In the genomic region with DNA sequence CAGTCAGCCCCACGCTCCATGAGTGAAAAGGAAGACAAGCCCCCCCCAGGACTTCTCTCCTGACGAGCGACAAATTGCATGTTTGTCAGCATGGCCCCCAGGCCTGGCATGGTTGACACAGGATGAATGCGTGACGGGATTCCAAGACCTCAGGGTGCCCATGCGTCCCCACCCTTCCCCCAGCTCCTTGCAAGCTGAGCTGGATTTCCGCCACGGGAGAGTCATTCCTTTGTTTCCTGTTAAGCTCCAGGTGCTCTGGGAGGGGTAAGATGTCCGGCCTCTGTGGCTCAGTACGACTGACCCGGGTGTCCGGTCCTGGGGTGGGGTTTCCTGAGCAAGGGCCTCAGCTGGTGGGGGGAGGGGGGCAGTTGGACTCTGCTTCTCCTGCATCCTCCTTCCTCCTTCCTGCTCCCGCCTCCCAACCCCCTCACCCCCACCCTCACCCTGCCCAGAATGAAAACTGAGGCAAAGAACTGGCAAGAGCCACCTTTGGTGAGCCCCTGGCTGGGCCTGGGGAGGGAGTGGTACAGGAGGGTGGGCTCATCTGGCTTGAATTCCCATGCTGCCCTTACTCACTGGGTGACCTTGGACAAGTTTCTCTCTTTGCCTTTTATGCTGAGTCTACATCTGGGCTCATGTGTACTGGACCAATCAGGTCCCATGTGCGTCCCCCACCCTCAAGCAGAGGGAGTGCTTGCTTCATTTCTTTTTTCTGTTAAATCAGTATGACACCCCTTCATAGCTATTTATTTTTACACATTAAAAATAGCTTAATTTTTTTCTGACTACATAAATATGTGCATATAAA, we compare ENCODE assay signal across 8 cellular contexts. TPM values are rescaled to one million over a fixed set of nuclear protein-coding genes. Genes with fewer than 3 reads are reported as not detected.
DNase-seq lines count a peak whose midpoint lies in the region; ATAC-seq and TF ChIP-seq lines count a peak whose summit lies in the region.

No MANE protein-coding gene starts in this region.

- ATAC-seq in SK-N-SH treated with all-trans-retinoic acid at 6 μM for 48 hours (no peak), HG02885 (IDR thresholded peaks at IDR 0.05; ENCODE audit: poor library complexity, unreplicated experiment) (no peak)
- no peak for ATAC-seq in activated CD8-positive, alpha-beta memory T cell treated with anti-CD3 and anti-CD28 coated beads, Interleukin-2, amount 10 ng/mL, durations not matched to agents 7 days and 5 days

- peaks cover 9% of the 10 kb centered on the region for H3F3A ChIP-seq in SK-N-SH (replicated peaks; ENCODE audit: insufficient read depth)

- DNase-seq in SK-N-SH, result no peak
- peak in 1 of 61 donors; percentile 29 for DNase-seq in caudate nucleus (lab: John Stamatoyannopoulos, UW)
- DNase-seq in ureter (ENCODE audit: low spot score), result peak; percentile 84
- DNase-seq in activated naive CD4-positive, alpha-beta T cell treated with Interleukin-2 at 50 U/mL for 16 hours, result no peak
- no peak for DNase-seq in activated CD8-positive, alpha-beta memory T cell treated with anti-CD3 and anti-CD28 coated beads, Interleukin-2, amount 10 ng/mL, durations not matched to agents 7 days and 5 days

- peaks cover 60% of the 10 kb centered on the region for H3K79me2 ChIP-seq in SK-N-SH (ENCODE audit: insufficient read depth)

- H3K9me2 ChIP-seq in SK-N-SH, result no peaks in the 10 kb centered on the region

- H3K36me3 ChIP-seq in SK-N-SH (replicated peaks in 1 of 2; ENCODE audit: control insufficient read depth in 1 of 2, insufficient read depth in 2 of 2, low read length in 1 of 2) (peaks cover 0 to 14% of the 10 kb centered on the region in 2 experiments), liver (ENCODE audit: control insufficient read depth in 4 of 4, insufficient read depth in 3 of 4, low read depth in 1 of 4, low read length in 3 of 4) (peaks cover 0 to 5% (median 1%) of the 10 kb centered on the region in 4 donors)

- peaks cover 35% of the 10 kb centered on the region for H4K20me1 ChIP-seq in SK-N-SH (ENCODE audit: insufficient read depth)

- H3K27ac Mint-ChIP-seq in activated CD8-positive, alpha-beta memory T cell treated with anti-CD3 and anti-CD28 coated beads, Interleukin-2, amount 10 ng/mL, durations not matched to agents 7 days and 5 days, result no peak overlapping the region

- CTCF ChIA-PET in SK-N-SH (lab: Yijun Ruan, JAX), result interaction anchor here (0.9 to 24.1 kb wide), 15 partner anchors 12 to 289 kb away, joined by 3 to 1118 read pairs (median 6); a partner anchor contains a TSS
- CTCF ChIA-PET in activated CD8-positive, alpha-beta memory T cell treated with anti-CD3 and anti-CD28 coated beads, Interleukin-2, amount 10 ng/mL, durations not matched to agents 7 days and 5 days (lab: Charles Lee), result interaction anchor here (0.9 to 7.2 kb wide), 19 partner anchors 12 to 298 kb away, joined by 3 to 200 read pairs (median 13); a partner anchor contains a TSS

- no peaks in the 10 kb centered on the region for H3K9me3 Mint-ChIP-seq in activated CD8-positive, alpha-beta memory T cell treated with anti-CD3 and anti-CD28 coated beads, Interleukin-2, amount 10 ng/mL, durations not matched to agents 7 days and 5 days (ENCODE audit: low read depth)

- TF ChIP-seq EP300 in SK-N-SH (IDR thresholded peaks at IDR 0.05; ENCODE audit: borderline replicate concordance in 1 of 2, low read depth in 1 of 2, low read length in 1 of 2), result no peak

- no peak overlapping the region for H3K4me3 Mint-ChIP-seq in activated CD8-positive, alpha-beta memory T cell treated with anti-CD3 and anti-CD28 coated beads, Interleukin-2, amount 10 ng/mL, durations not matched to agents 7 days and 5 days

- no peak for TF ChIP-seq CTCF in SK-N-SH (IDR thresholded peaks at IDR 0.05)
- TF ChIP-seq CTCF in liver (IDR thresholded peaks at IDR 0.05; ENCODE audit: low read depth, low read length, missing input control), result no peak

- WGBS in SK-N-SH (ENCODE audit: low lambda C conversion rate), result 89% methylated on average over 5 of the region's 14 CpGs
- WGBS in liver, result 68% methylated on average over 14 of the region's 14 CpGs

- peaks cover 6% of the 10 kb centered on the region for H3K4me1 Mint-ChIP-seq in activated CD8-positive, alpha-beta memory T cell treated with anti-CD3 and anti-CD28 coated beads, Interleukin-2, amount 10 ng/mL, durations not matched to agents 7 days and 5 days

- H3K4me3 ChIP-seq in SK-N-SH (ENCODE audit: low read depth in 2 of 2, low read length in 1 of 2) (peak overlapping the region in 1 of 2 experiments; percentile 94; a peak in 1 of 4 replicates), liver (ENCODE audit: low read depth in 1 of 3, low read length in 3 of 3) (no peak overlapping the region)

- no peak overlapping the region for H2AFZ ChIP-seq in SK-N-SH (ENCODE audit: low read depth)

- H3K4me2 ChIP-seq in SK-N-SH, result peak overlapping the region; percentile 87

- H3K9ac ChIP-seq in SK-N-SH (no peak overlapping the region), liver (ENCODE audit: low read depth in 1 of 2, low read length in 2 of 2) (peak overlapping the region in 1 of 2 donors; percentile 17)

- no peaks in the 10 kb centered on the region for H3K9me3 ChIP-seq in SK-N-SH
- H3K9me3 ChIP-seq in liver (ENCODE audit: control insufficient read depth in 4 of 4, low read length in 3 of 4), result no peaks in the 10 kb centered on the region

- POLR2A ChIA-PET in SK-N-SH (lab: Yijun Ruan, JAX), result interaction anchor here (0.6 to 1.6 kb wide), 3 partner anchors 13 to 45 kb away, joined by 3 to 4 read pairs (median 3); a partner anchor contains a TSS

- peaks cover 12% of the 10 kb centered on the region for H3K27me3 Mint-ChIP-seq in activated CD8-positive, alpha-beta memory T cell treated with anti-CD3 and anti-CD28 coated beads, Interleukin-2, amount 10 ng/mL, durations not matched to agents 7 days and 5 days

- no peak for TF ChIP-seq RAD21 in SK-N-SH (IDR thresholded peaks at IDR 0.05; ENCODE audit: low read length)
- TF ChIP-seq RAD21 in liver (IDR thresholded peaks at IDR 0.05), result no peak

- H3K27me3 ChIP-seq in SK-N-SH (ENCODE audit: insufficient read depth) (no peaks in the 10 kb centered on the region), liver (ENCODE audit: control insufficient read depth in 4 of 4, insufficient read depth in 4 of 4, low read length in 3 of 4) (no peaks in the 10 kb centered on the region)

- H3K36me3 Mint-ChIP-seq in activated CD8-positive, alpha-beta memory T cell treated with anti-CD3 and anti-CD28 coated beads, Interleukin-2, amount 10 ng/mL, durations not matched to agents 7 days and 5 days, result no peaks in the 10 kb centered on the region

- H3K27ac ChIP-seq in SK-N-SH (ENCODE audit: low read depth in 2 of 2, low read length in 1 of 2) (no peak overlapping the region), caudate nucleus (ENCODE audit: low read depth, low read length) (peak overlapping the region; percentile 44), liver (ENCODE audit: low read depth in 1 of 2, low read length in 2 of 2) (peak overlapping the region; percentile 60 to 90)

- H3K4me1 ChIP-seq in SK-N-SH (ENCODE audit: control insufficient read depth in 1 of 2, insufficient read depth in 2 of 2, low read depth in 1 of 2, low read length in 1 of 2) (peaks cover 20 to 31% of the 10 kb centered on the region in 2 experiments; a peak in 2 of 4 replicates), liver (ENCODE audit: control insufficient read depth in 4 of 4, insufficient read depth in 4 of 4, low read length in 3 of 4) (peaks cover 0 to 45% (median 30%) of the 10 kb centered on the region in 4 donors)

TF ChIP-seq in SK-N-SH treated with all-trans-retinoic acid at 6 μM for 48 hours, 23 proteins besides CTCF, POLR2A, EP300 and RAD21 (continues in another document):
- TF ChIP-seq CSDC2 (CRISPR knock-in tag; IDR thresholded peaks at IDR 0.05), result no peak

TF ChIP-seq in liver, 16 proteins besides CTCF, POLR2A, EP300 and RAD21:
- TF ChIP-seq SP1 (IDR thresholded peaks at IDR 0.05) (peak; percentile 6), NR2F2 (IDR thresholded peaks at IDR 0.05) (peak; percentile 81)
- TF ChIP-seq, protein P1, sequence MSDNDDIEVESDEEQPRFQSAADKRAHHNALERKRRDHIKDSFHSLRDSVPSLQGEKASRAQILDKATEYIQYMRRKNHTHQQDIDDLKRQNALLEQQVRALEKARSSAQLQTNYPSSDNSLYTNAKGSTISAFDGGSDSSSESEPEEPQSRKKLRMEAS (IDR thresholded peaks at IDR 0.05), result no peak

RNA-seq across cellular contexts. Expression of a gene that starts 2.5 kb away (rescaled TPM):
- 5.1 and 8.1 TPM in 2 replicates for polyA plus RNA-seq in SK-N-SH (2012; rRNA removed)
- 2.5 and 4.1 TPM in 2 replicates for polyA plus RNA-seq in SK-N-SH (2012; cell fraction: cytosol; rRNA removed)
- 5.6 and 7.7 TPM in 2 replicates for polyA plus RNA-seq in SK-N-SH (2012; cell fraction: nucleus; rRNA removed)
- 1 to 10 TPM; 1.9 to 3.4 TPM for total RNA-seq in liver
- polyA plus RNA-seq in liver, result 1 to 10 TPM; 1.8 to 2.0 TPM
- 21.0 TPM for total RNA-seq in ureter
- total RNA-seq in activated CD8-positive, alpha-beta memory T cell treated with anti-CD3 and anti-CD28 coated beads, Interleukin-2, amount 10 ng/mL, durations not matched to agents 7 days and 5 days, result 1 to 10 TPM in 1 of 2 experiments, not detected in 1; 1.4 TPM

RNA-seq across cellular contexts. Expression of a gene that starts 16.5 kb away (rescaled TPM):
- 29.6 and 44.9 TPM in 2 replicates for polyA plus RNA-seq in SK-N-SH (2012; rRNA removed)
- polyA plus RNA-seq in SK-N-SH (2012; cell fraction: cytosol; rRNA removed), result 32.6 and 36.7 TPM in 2 replicates
- 71.8 and 81.4 TPM in 2 replicates for polyA plus RNA-seq in SK-N-SH (2012; cell fraction: nucleus; rRNA removed)
- total RNA-seq in liver, result 10 to 100 TPM; 12.8 to 14.8 TPM
- polyA plus RNA-seq in liver, result 10 to 100 TPM in 1 of 2 donors, 1 to 10 TPM in 1; 9.2 to 10.0 TPM
- total RNA-seq in ureter, result 61.5 TPM
- total RNA-seq in activated CD8-positive, alpha-beta memory T cell treated with anti-CD3 and anti-CD28 coated beads, Interleukin-2, amount 10 ng/mL, durations not matched to agents 7 days and 5 days, result 10 to 100 TPM; 81.4 to 87.2 TPM

RNA-seq across cellular contexts. Expression of a gene that starts 37.4 kb away (rescaled TPM):
- 0.34 and 0.41 TPM in 2 replicates for polyA plus RNA-seq in SK-N-SH (2012; rRNA removed)
- 0.19 and 0.41 TPM in 2 replicates for polyA plus RNA-seq in SK-N-SH (2012; cell fraction: cytosol; rRNA removed)
- polyA plus RNA-seq in SK-N-SH (2012; cell fraction: nucleus; rRNA removed), result 0.75 and 0.92 TPM in 2 replicates
- under 1 TPM; 0.17 to 0.33 TPM for total RNA-seq in liver
- polyA plus RNA-seq in liver, result under 1 TPM in 1 of 2 donors, not detected in 1; 0.08 TPM
- not detected for total RNA-seq in ureter
- 1 to 10 TPM; 1.1 TPM for total RNA-seq in activated CD8-positive, alpha-beta memory T cell treated with anti-CD3 and anti-CD28 coated beads, Interleukin-2, amount 10 ng/mL, durations not matched to agents 7 days and 5 days

RNA-seq across cellular contexts. Expression of a gene that starts 55.4 kb away (rescaled TPM):
- polyA plus RNA-seq in SK-N-SH (2012; rRNA removed) (18.4 and 19.4 TPM in 2 replicates), liver (1 to 10 TPM; 1.5 TPM)
- 10.1 and 12.1 TPM in 2 replicates for polyA plus RNA-seq in SK-N-SH (2012; cell fraction: cytosol; rRNA removed)
- 26.0 and 41.1 TPM in 2 replicates for polyA plus RNA-seq in SK-N-SH (2012; cell fraction: nucleus; rRNA removed)
- total RNA-seq in liver (1 to 10 TPM; 4.9 to 6.1 TPM), ureter (12.2 TPM)
- total RNA-seq in activated CD8-positive, alpha-beta memory T cell treated with anti-CD3 and anti-CD28 coated beads, Interleukin-2, amount 10 ng/mL, durations not matched to agents 7 days and 5 days, result 10 to 100 TPM; 79.8 to 89.5 TPM

Comparison
In these comparisons a context has a peak if more than half of its experiments do, and no peak if none do; other contexts are left out.
1. H3K27ac ChIP-seq: peak in caudate nucleus (single experiment) and liver (2 of 2); none in SK-N-SH (0 of 2).